ENCODE assay signal across 8 cellular contexts in the genomic region with DNA sequence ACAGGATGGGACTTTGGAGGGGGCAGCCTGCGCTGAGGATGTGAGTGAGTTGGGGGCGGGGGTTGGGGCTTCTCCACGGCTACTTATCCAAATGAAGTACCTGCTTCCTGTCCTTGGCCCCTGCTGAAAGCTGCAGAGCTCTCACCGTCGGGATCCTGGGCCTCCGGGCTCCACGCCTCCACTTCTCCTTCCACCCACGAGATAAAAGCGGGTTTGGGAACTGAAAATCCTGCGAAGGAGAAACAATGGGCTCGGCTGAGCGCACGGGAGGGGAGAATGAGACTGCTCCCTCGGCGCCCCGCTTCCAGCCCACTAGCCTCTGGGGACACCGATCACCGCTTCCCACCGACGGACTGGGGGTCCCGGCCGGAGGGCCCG. TPM values are rescaled to one million over a fixed set of nuclear protein-coding genes. Genes with fewer than 3 reads are reported as not detected.
DNase-seq lines count a peak whose midpoint lies in the region; ATAC-seq and TF ChIP-seq lines count a peak whose summit lies in the region.

No MANE protein-coding gene starts in this region.

- no peak overlapping the region for H3K56ac ChIP-seq in H9 (ENCODE audit: insufficient read length, low read depth, low read length)

- H3K4ac ChIP-seq in H9 (ENCODE audit: low read depth, low read length) = peak overlapping the region; percentile 51; the same call in 1 of the 2 replicates

- peak overlapping the region; percentile 90 for H3K14ac ChIP-seq in H9 (ENCODE audit: insufficient read depth, low read length)

- H3K4me3 ChIP-seq in coronary artery = peak overlapping the region; percentile 87

- peak overlapping the region; percentile 56 for H2BK120ac ChIP-seq in H9 (ENCODE audit: low read depth, low read length, poor library complexity, severe bottlenecking)

- peaks cover 7% of the 10 kb centered on the region for H3K23me2 ChIP-seq in H9 (ENCODE audit: insufficient read length, low read depth, low read length, poor library complexity, severe bottlenecking)

- no peaks in the 10 kb centered on the region for H3K27me3 Mint-ChIP-seq in H9 (ENCODE audit: low read depth)
- no peaks in the 10 kb centered on the region for H3K27me3 Mint-ChIP-seq in naive B cell

- H4K20me1 ChIP-seq in H9 (ENCODE audit: control insufficient read depth, insufficient read depth, insufficient read length) = no peaks in the 10 kb centered on the region

- peak overlapping the region; percentile 74 for H3K9ac ChIP-seq in H9 (ENCODE audit: extremely low read depth, insufficient read length, low read length)

- TF ChIP-seq CTCF in H9 (conservative IDR thresholded peaks at IDR 0.05) = no peak
- no peak for TF ChIP-seq CTCF in coronary artery (IDR thresholded peaks at IDR 0.05)

- H3K79me2 ChIP-seq in H9 (ENCODE audit: insufficient read depth, low read length) = no peaks in the 10 kb centered on the region

- no peaks in the 10 kb centered on the region; the same call in 1 of the 2 replicates for H3K4me1 ChIP-seq in H9 (ENCODE audit: insufficient read depth, low read length)

- ATAC-seq in naive B cell (ENCODE audit: low read depth in 2 of 2) (peak; percentile 10 to 18), GM18517 (IDR thresholded peaks at IDR 0.05; ENCODE audit: unreplicated experiment) (no peak)

- H3K9me3 ChIP-seq in H9 (ENCODE audit: control insufficient read depth, low read depth, low read length) = no peaks in the 10 kb centered on the region

- H3K27ac ChIP-seq in H9 (ENCODE audit: insufficient read length, low read depth, low read length) (no peak overlapping the region), coronary artery (peak overlapping the region; percentile 90 to 95)

- WGBS in H9 (ENCODE audit: extremely low coverage, insufficient read length, low lambda C conversion rate) = no CpG with 5 or more reads among the region's 23 CpGs

- H2BK5ac ChIP-seq in H9 (ENCODE audit: insufficient read length, low read length) = no peak overlapping the region

- no peak overlapping the region for H2BK12ac ChIP-seq in H9 (ENCODE audit: insufficient read length, low read depth, low read length)

- H2AFZ ChIP-seq in H9 (ENCODE audit: low read length) = no peak overlapping the region

- DNase-seq in NCI-H2029 (lab: John Stamatoyannopoulos, UW) = peak; percentile 26
- DNase-seq in NCI-H2029 treated with DMSO at 0.1 percent for 48 hours (lab: John Stamatoyannopoulos, UW) = no peak
- peak; percentile 57 for DNase-seq in H9
- peak; percentile 57 for DNase-seq in NCI-H510A treated with DMSO at 0.1 percent for 48 hours (lab: John Stamatoyannopoulos, UW)
- no peak for DNase-seq in coronary artery (ENCODE audit: low spot score)
- DNase-seq in naive B cell = no peak
- no peak for DNase-seq in effector CD4-positive, alpha-beta T cell

- H3K27me3 ChIP-seq in H9 (ENCODE audit: insufficient read depth, low read length) = no peaks in the 10 kb centered on the region

- H2AK5ac ChIP-seq in H9 (ENCODE audit: insufficient read length, low read length) = no peak overlapping the region

- peak overlapping the region; percentile 65 for H3K18ac ChIP-seq in H9 (ENCODE audit: insufficient read length, low read depth, low read length)

- no peak overlapping the region for H2BK20ac ChIP-seq in H9 (ENCODE audit: low read depth, low read length, poor library complexity, severe bottlenecking)

- H3K36me3 Mint-ChIP-seq in H9 (ENCODE audit: insufficient read depth in 1 of 3, low read depth in 3 of 3) (peaks cover 16 to 53% (median 40%) of the 10 kb centered on the region in 3 experiments; a peak in 6 of 7 replicates), naive B cell (peaks cover 0 to 3% of the 10 kb centered on the region in 2 donors)

- H2BK15ac ChIP-seq in H9 (ENCODE audit: low read depth, low read length) = no peak overlapping the region

- H3K27ac Mint-ChIP-seq in H9 = peak overlapping the region in 1 of 3 experiments; percentile 6; a peak in 2 of 7 replicates
- peak overlapping the region in 5 of 6 donors; percentile 24 to 79 (median 63) for H3K27ac Mint-ChIP-seq in naive B cell

- H4K5ac ChIP-seq in H9 (ENCODE audit: insufficient read length, low read depth, low read length) = no peak overlapping the region

- no peak overlapping the region for H4K8ac ChIP-seq in H9 (replicated peaks; ENCODE audit: insufficient read length, low read depth, low read length)

- no peak overlapping the region for H3K23ac ChIP-seq in H9 (ENCODE audit: insufficient read length, low read depth, low read length)

- H3K9me3 Mint-ChIP-seq in H9 (no peaks in the 10 kb centered on the region), naive B cell (no peaks in the 10 kb centered on the region)

- H4K91ac ChIP-seq in H9 (ENCODE audit: insufficient read length, low read depth, low read length) = no peak overlapping the region

- no peaks in the 10 kb centered on the region for H3K79me1 ChIP-seq in H9 (ENCODE audit: insufficient read depth, low read depth, low read length, poor library complexity, severe bottlenecking)

- no peak overlapping the region for H3T11ph ChIP-seq in H9 (ENCODE audit: low read length)

- H3K4me1 Mint-ChIP-seq in H9 (peaks cover 7 to 10% of the 10 kb centered on the region in 2 experiments), naive B cell (peaks cover 12 to 40% (median 22%) of the 10 kb centered on the region in 3 donors)

- peak overlapping the region; percentile 78 for H3K4me2 ChIP-seq in H9 (ENCODE audit: insufficient read depth, insufficient read length, low read length)

- H3K4me3 Mint-ChIP-seq in H9 = peak overlapping the region; percentile 72 to 83
- peak overlapping the region; percentile 82 to 97 (median 90) for H3K4me3 Mint-ChIP-seq in naive B cell

RNA-seq across cellular contexts. Expression of gene ZNF785, which starts 0.5 kb away (rescaled TPM):
- total RNA-seq in H9 (2021) = 17.0 and 18.8 TPM in 2 replicates
- polyA plus RNA-seq in naive B cell (ENCODE audit: low read depth in 6 of 6) = 1 to 10 TPM; 1.4 to 4.4 (median 2.9) TPM

RNA-seq across cellular contexts. Expression of gene ZNF688, which starts 13.5 kb away (rescaled TPM):
- 4.3 and 4.5 TPM in 2 replicates for total RNA-seq in H9 (2021)
- polyA plus RNA-seq in naive B cell (ENCODE audit: low read depth in 6 of 6) = 10 to 100 TPM; 28.0 to 41.5 (median 36.1) TPM

RNA-seq across cellular contexts. Expression of gene ZNF689, which starts 25.2 kb away (rescaled TPM):
- 21.1 and 21.9 TPM in 2 replicates for total RNA-seq in H9 (2021)
- 10 to 100 TPM in 4 of 6 donors, 1 to 10 TPM in 2; 6.1 to 12.8 (median 10.5) TPM for polyA plus RNA-seq in naive B cell (ENCODE audit: low read depth in 6 of 6)

RNA-seq across cellular contexts. Expression of gene ZNF764, which starts 26.8 kb away (rescaled TPM):
- total RNA-seq in H9 (2021) = 11.2 and 11.4 TPM in 2 replicates
- polyA plus RNA-seq in naive B cell (ENCODE audit: low read depth in 6 of 6) = 1 to 10 TPM in 5 of 6 donors, not detected in 1; 2.3 to 6.8 (median 4.7) TPM

RNA-seq across cellular contexts. Expression of gene ZNF747, which starts 50.4 kb away (rescaled TPM):
- total RNA-seq in H9 (2021) = 17.5 and 18.4 TPM in 2 replicates
- polyA plus RNA-seq in naive B cell (ENCODE audit: low read depth in 6 of 6) = 10 to 100 TPM; 12.0 to 18.3 (median 15.1) TPM

Comparison
In these comparisons a context has a peak if more than half of its experiments do, and no peak if none do; other contexts are left out.
1. DNase-seq: peak in NCI-H2029 (single experiment), H9 (single experiment) and NCI-H510A treated with DMSO at 0.1 percent for 48 hours (single experiment); none in NCI-H2029 treated with DMSO at 0.1 percent for 48 hours (single experiment), coronary artery (single experiment), naive B cell (single experiment) and effector CD4-positive, alpha-beta T cell (single experiment).